In genomic region chr2:177592945-177593344, GRCh38 we compare ENCODE assay signal across 1 cellular context.
TF ChIP-seq lines count a peak whose summit lies in the region.

No MANE protein-coding gene starts in this region.

TF ChIP-seq in K562, 482 proteins besides CTCF, POLR2A, EP300 and RAD21 (continued from another document):
- TF ChIP-seq THAP7 (CRISPR knock-in tag; IDR thresholded peaks at IDR 0.05): no peak
- TF ChIP-seq RBM25 (IDR thresholded peaks at IDR 0.05; ENCODE audit: low read depth, low read length, severe bottlenecking): no peak
- no peak for TF ChIP-seq MNT (conservative IDR thresholded peaks at IDR 0.05)
- no peak for TF ChIP-seq SRSF9 (IDR thresholded peaks at IDR 0.05; ENCODE audit: borderline replicate concordance, low read depth, low read length)
- no peak for TF ChIP-seq TCF3 (CRISPR knock-in tag; IDR thresholded peaks at IDR 0.05)
- TF ChIP-seq IRF2 (CRISPR knock-in tag; IDR thresholded peaks at IDR 0.05): no peak
- no peak for TF ChIP-seq ZNF217 (CRISPR knock-in tag; IDR thresholded peaks at IDR 0.05)
- TF ChIP-seq ATF3 (IDR thresholded peaks at IDR 0.05): no peak
- no peak for TF ChIP-seq ATF3 (CRISPR knock-in tag; conservative IDR thresholded peaks at IDR 0.05)
- TF ChIP-seq KLF16 (IDR thresholded peaks at IDR 0.05): no peak
- TF ChIP-seq ZNF707 (CRISPR knock-in tag; conservative IDR thresholded peaks at IDR 0.05): no peak
- no peak for TF ChIP-seq ZNF512 (tag; IDR thresholded peaks at IDR 0.05)
- no peak for TF ChIP-seq ZFP36 (IDR thresholded peaks at IDR 0.05; ENCODE audit: low read depth, low read length, partially characterized antibody)
TF ChIP-seq in K562: peak in this region for 0.
